Comparison of ENCODE assay signal across 1 cellular context in genomic region chr7:150335101-150335773, GRCh38.
TF ChIP-seq lines count a peak whose summit lies in the region.

No MANE protein-coding gene starts in this region.

TF ChIP-seq in GM23338, 12 proteins besides CTCF, POLR2A, EP300 and RAD21:
- no peak for TF ChIP-seq EZH2phosphoT487 (IDR thresholded peaks at IDR 0.05; ENCODE audit: unreplicated experiment)
- TF ChIP-seq STAT1 (IDR thresholded peaks at IDR 0.05; ENCODE audit: unreplicated experiment) = no peak
- no peak for TF ChIP-seq ZNF114 (CRISPR knock-in tag; IDR thresholded peaks at IDR 0.05)
- TF ChIP-seq ZNF331 (CRISPR knock-in tag; IDR thresholded peaks at IDR 0.05; ENCODE audit: low read depth) = no peak
- peak; percentile 58; the same call in 1 of the 2 replicates for TF ChIP-seq POLR2AphosphoS5 (IDR thresholded peaks at IDR 0.05; ENCODE audit: low read depth)
- no peak for TF ChIP-seq EZH2 (IDR thresholded peaks at IDR 0.05; ENCODE audit: low read depth, unreplicated experiment)
- TF ChIP-seq, protein P1, sequence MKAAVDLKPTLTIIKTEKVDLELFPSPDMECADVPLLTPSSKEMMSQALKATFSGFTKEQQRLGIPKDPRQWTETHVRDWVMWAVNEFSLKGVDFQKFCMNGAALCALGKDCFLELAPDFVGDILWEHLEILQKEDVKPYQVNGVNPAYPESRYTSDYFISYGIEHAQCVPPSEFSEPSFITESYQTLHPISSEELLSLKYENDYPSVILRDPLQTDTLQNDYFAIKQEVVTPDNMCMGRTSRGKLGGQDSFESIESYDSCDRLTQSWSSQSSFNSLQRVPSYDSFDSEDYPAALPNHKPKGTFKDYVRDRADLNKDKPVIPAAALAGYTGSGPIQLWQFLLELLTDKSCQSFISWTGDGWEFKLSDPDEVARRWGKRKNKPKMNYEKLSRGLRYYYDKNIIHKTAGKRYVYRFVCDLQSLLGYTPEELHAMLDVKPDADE (IDR thresholded peaks at IDR 0.05) = 0 out of 2 replicates have a peak, but pooled peaks have one; percentile 20
- TF ChIP-seq JUNB (IDR thresholded peaks at IDR 0.05; ENCODE audit: unreplicated experiment) = no peak
- TF ChIP-seq, protein P2, sequence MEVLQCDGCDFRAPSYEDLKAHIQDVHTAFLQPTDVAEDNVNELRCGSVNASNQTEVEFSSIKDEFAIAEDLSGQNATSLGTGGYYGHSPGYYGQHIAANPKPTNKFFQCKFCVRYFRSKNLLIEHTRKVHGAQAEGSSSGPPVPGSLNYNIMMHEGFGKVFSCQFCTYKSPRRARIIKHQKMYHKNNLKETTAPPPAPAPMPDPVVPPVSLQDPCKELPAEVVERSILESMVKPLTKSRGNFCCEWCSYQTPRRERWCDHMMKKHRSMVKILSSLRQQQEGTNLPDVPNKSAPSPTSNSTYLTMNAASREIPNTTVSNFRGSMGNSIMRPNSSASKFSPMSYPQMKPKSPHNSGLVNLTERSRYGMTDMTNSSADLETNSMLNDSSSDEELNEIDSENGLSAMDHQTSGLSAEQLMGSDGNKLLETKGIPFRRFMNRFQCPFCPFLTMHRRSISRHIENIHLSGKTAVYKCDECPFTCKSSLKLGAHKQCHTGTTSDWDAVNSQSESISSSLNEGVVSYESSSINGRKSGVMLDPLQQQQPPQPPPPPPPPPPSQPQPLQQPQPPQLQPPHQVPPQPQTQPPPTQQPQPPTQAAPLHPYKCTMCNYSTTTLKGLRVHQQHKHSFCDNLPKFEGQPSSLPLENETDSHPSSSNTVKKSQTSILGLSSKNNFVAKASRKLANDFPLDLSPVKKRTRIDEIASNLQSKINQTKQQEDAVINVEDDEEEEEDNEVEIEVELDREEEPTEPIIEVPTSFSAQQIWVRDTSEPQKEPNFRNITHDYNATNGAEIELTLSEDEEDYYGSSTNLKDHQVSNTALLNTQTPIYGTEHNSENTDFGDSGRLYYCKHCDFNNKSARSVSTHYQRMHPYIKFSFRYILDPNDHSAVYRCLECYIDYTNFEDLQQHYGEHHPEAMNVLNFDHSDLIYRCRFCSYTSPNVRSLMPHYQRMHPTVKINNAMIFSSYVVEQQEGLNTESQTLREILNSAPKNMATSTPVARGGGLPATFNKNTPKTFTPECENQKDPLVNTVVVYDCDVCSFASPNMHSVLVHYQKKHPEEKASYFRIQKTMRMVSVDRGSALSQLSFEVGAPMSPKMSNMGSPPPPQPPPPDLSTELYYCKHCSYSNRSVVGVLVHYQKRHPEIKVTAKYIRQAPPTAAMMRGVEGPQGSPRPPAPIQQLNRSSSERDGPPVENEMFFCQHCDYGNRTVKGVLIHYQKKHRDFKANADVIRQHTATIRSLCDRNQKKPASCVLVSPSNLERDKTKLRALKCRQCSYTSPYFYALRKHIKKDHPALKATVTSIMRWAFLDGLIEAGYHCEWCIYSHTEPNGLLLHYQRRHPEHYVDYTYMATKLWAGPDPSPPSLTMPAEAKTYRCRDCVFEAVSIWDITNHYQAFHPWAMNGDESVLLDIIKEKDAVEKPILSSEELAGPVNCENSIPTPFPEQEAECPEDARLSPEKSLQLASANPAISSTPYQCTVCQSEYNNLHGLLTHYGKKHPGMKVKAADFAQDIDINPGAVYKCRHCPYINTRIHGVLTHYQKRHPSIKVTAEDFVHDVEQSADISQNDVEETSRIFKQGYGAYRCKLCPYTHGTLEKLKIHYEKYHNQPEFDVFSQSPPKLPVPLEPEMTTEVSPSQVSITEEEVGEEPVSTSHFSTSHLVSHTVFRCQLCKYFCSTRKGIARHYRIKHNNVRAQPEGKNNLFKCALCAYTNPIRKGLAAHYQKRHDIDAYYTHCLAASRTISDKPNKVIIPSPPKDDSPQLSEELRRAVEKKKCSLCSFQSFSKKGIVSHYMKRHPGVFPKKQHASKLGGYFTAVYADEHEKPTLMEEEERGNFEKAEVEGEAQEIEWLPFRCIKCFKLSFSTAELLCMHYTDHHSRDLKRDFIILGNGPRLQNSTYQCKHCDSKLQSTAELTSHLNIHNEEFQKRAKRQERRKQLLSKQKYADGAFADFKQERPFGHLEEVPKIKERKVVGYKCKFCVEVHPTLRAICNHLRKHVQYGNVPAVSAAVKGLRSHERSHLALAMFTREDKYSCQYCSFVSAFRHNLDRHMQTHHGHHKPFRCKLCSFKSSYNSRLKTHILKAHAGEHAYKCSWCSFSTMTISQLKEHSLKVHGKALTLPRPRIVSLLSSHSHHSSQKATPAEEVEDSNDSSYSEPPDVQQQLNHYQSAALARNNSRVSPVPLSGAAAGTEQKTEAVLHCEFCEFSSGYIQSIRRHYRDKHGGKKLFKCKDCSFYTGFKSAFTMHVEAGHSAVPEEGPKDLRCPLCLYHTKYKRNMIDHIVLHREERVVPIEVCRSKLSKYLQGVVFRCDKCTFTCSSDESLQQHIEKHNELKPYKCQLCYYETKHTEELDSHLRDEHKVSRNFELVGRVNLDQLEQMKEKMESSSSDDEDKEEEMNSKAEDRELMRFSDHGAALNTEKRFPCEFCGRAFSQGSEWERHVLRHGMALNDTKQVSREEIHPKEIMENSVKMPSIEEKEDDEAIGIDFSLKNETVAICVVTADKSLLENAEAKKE (CRISPR knock-in tag; IDR thresholded peaks at IDR 0.05) = no peak
- no peak for TF ChIP-seq REST (IDR thresholded peaks at IDR 0.05; ENCODE audit: unreplicated experiment)
- peak; percentile 47; the same call in 1 of the 2 replicates for TF ChIP-seq CREB1 (CRISPR knock-in tag; IDR thresholded peaks at IDR 0.05; ENCODE audit: low read depth)
- peak; percentile 61; the same call in 1 of the 2 replicates for TF ChIP-seq NANOG (IDR thresholded peaks at IDR 0.05; ENCODE audit: borderline replicate concordance)
